ENCODE assay signal across 27 cellular contexts in the genomic region with DNA sequence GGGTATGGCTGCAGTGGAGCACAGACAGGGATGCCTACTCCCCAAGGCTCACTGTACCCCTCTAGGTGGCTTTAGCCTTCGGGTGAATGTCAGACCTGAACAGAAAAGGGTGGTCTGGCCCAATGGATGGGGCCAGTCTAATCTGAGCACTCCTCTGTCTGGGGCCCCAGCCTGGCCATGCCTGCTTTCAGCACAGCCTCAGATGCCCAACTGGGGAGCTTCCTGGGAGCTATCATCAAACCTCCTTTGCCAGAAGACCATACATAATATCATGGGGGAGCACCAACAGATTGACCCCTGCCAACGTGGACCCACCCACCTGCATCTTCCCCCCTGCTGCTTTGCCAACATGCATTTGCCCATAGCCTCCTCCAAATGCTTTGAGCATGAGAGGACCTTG.
"Had no signal": no experiment of that assay in that cellular context is flagged by ENCODE, and none has a peak within 500 bp of the region (broad histone marks: within the 10 kb centered on the region; RNA-seq: fewer than 3 reads in every experiment).

No MANE protein-coding gene starts in this region.

- H3K4me3 ChIP-seq: body of pancreas, esophagus muscularis mucosa, gastrocnemius medialis had no signal

- H3K27me3 ChIP-seq: body of pancreas, foreskin keratinocyte, gastrocnemius medialis had no signal

- FAIRE-seq: colon had no signal

- H3K9me3 ChIP-seq: body of pancreas, gastrocnemius medialis had no signal

- DNase-seq: activated CD4-positive, alpha-beta memory T cell treated with anti-CD3 and anti-CD28 coated beads for 36 hours; activated CD4-positive, alpha-beta T cell treated with anti-CD3 and anti-CD28 coated beads for 36 hours; activated CD4-positive, alpha-beta T cell treated with anti-CD3 and anti-CD28 coated beads, Interleukin-2, amount 10 ng/mL, durations not matched to agents 24 days and 14 days; activated CD4-positive, CD25-positive, alpha-beta regulatory T cell; activated CD4-positive, CD25-positive, alpha-beta regulatory T cell treated with anti-CD3 and anti-CD28 coated beads, Interleukin-2, amount 50 U/mL, for 72 hours; activated CD8-positive, alpha-beta memory T cell treated with anti-CD3 and anti-CD28 coated beads, Interleukin-2, amount 10 ng/mL, durations not matched to agents 7 days and 5 days; activated CD8-positive, alpha-beta memory T cell treated with anti-CD3 and anti-CD28 coated beads, Interleukin-2, amount 50 U/mL, for 4 hours; activated CD8-positive, alpha-beta T cell treated with anti-CD3 and anti-CD28 coated beads, Interleukin-2, amount 10 ng/mL, durations not matched to agents 7 days and 5 days; activated naive CD4-positive, alpha-beta T cell; activated naive CD4-positive, alpha-beta T cell treated with anti-CD3 and anti-CD28 coated beads, Interleukin-2, amount 50 U/mL, for 16 hours; activated T-cell treated with anti-CD3 and anti-CD28 coated beads, Interleukin-2, amount 50 U/mL, for 1 hour; activated T-cell treated with anti-CD3 and anti-CD28 coated beads, Interleukin-2, amount 50 U/mL, for 48 hours; amniotic stem cell; anterior cingulate cortex; body of pancreas; caudate nucleus; cortex of kidney; dermis blood vessel endothelial cell; effector CD4-positive, alpha-beta T cell; effector memory CD8-positive, alpha-beta T cell; erythroblast; foreskin keratinocyte; glutamatergic neuron; T-helper 2 cell had no signal

- H3K27ac ChIP-seq: body of pancreas, esophagus muscularis mucosa, foreskin keratinocyte, gastrocnemius medialis had no signal

- H3K36me3 ChIP-seq: esophagus muscularis mucosa, gastrocnemius medialis had no signal

- ATAC-seq: activated CD4-positive, alpha-beta T cell treated with anti-CD3 and anti-CD28 coated beads for 36 hours; activated CD8-positive, alpha-beta memory T cell treated with anti-CD3 and anti-CD28 coated beads, Interleukin-2, amount 10 ng/mL, durations not matched to agents 7 days and 5 days; activated CD8-positive, alpha-beta T cell treated with anti-CD3 and anti-CD28 coated beads, Interleukin-2, amount 10 ng/mL, durations not matched to agents 7 days and 5 days; body of pancreas; effector memory CD8-positive, alpha-beta T cell; foreskin keratinocyte; gastrocnemius medialis had no signal

- H3K4me1 ChIP-seq: body of pancreas, esophagus muscularis mucosa, foreskin keratinocyte, gastrocnemius medialis had no signal
